ENCODE assay signal across 12 cellular contexts in the genomic region with DNA sequence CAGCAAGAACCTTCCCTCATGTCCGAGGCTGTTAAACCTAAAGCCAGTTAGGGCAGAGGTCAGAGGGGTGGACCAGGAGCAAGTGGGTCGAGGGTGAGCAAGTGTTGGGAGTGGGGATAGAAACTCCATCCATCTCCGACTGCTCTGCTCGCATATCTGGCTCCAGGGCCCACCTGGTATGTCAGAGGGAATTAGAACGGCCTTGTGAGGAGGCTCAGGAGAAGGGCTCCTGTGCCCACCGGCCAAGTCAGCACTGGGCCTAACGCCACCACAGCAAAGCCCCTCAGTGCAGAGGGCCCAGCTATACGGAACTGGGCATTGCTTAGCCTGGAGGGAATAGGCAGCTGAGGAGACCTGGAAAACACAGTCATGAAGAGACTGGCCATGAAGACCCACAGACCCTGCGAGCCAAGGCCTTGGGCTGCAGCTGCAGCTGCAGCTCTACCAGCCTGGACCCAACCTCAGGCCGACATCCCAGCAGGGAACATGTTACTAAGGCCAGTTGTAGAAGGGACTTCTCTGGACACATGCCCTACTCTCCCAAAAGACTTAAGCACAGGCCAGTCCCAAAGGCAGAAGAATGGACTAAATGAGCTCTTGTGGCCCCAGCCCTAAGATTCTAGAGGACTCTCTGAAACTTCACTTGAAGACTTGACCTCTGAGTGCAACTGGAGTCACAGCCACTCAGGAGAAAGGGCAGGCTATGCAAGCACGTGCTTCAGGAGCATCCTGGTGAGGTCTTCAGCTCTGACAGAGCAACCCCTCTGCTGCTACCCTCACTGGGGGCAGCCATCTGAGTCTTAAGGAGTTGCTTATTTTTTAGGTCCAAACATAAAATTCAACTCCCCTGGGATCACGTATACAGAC. TPM values are rescaled to one million over a fixed set of nuclear protein-coding genes. Genes with fewer than 3 reads are reported as not detected.
DNase-seq lines count a peak whose midpoint lies in the region; ATAC-seq, FAIRE-seq and TF ChIP-seq lines count a peak whose summit lies in the region.
"Had no signal": no experiment of that assay in that cellular context is flagged by ENCODE, and none has a peak within 500 bp of the region (broad histone marks: within the 10 kb centered on the region; RNA-seq: fewer than 3 reads in every experiment).

No MANE protein-coding gene starts in this region.

- POLR2A ChIA-PET in activated CD4-positive, alpha-beta memory T cell treated with anti-CD3 and anti-CD28 coated beads for 36 hours (lab: Charles Lee), result interaction anchor here (0.7 to 12.9 kb wide), 27 partner anchors 9 to 709 kb away, joined by 3 to 268 read pairs (median 7); partner anchors contain the start of gene DAD1

- peaks cover 45% of the 10 kb centered on the region for H3K36me3 Mint-ChIP-seq in activated CD4-positive, alpha-beta memory T cell treated with anti-CD3 and anti-CD28 coated beads for 36 hours

- FAIRE-seq in RCC 7860 (lab: Jason Lieb, UNC), result no peak
- FAIRE-seq: kidney had no signal

- peak; percentile 64 for DNase-seq in stimulated activated CD4-positive, alpha-beta T cell treated with anti-CD3 and anti-CD28 coated beads, Interleukin-1b, Interleukin-23, amount 100 ng/mL, for 48 hours
- DNase-seq in stimulated activated CD4-positive, alpha-beta T cell treated with anti-CD3 and anti-CD28 coated beads, Interleukin-12 subunit alpha, Interleukin-12 subunit beta, amount 100 ng/mL, for 4 hours, result no peak
- peak; percentile 31 for DNase-seq in activated CD4-positive, alpha-beta memory T cell treated with anti-CD3 and anti-CD28 coated beads for 36 hours
- DNase-seq in islet precursor cell (peak; percentile 43), RCC 7860 (ENCODE audit: low spot score) (no peak), omental fat pad (ENCODE audit: low spot score) (no peak), NCI-H2081 treated with DMSO at 0.1 percent for 48 hours (lab: John Stamatoyannopoulos, UW) (no peak), MV-4-11 (lab: John Stamatoyannopoulos, UW) (no peak)
- DNase-seq: AML-193, cerebellar nuclear complex, NCI-H1092 treated with DMSO at 0.1 percent for 48 hours had no signal

- intact Hi-C loops in activated CD4-positive, alpha-beta memory T cell treated with anti-CD3 and anti-CD28 coated beads for 36 hours (cut with micrococcal nuclease), result loop anchor here (5.0 to 10.0 kb wide), 8 partner anchors 238 to 1288 kb away; partner anchors contain the start of genes CHD8 and HNRNPC

- TF ChIP-seq CTCF in omental fat pad (IDR thresholded peaks at IDR 0.05), result no peak

- CTCF ChIA-PET in activated CD4-positive, alpha-beta memory T cell treated with anti-CD3 and anti-CD28 coated beads for 36 hours (lab: Charles Lee), result interaction anchor here (0.6 to 6.0 kb wide), 21 partner anchors 9 to 806 kb away, joined by 3 to 273 read pairs (median 9); partner anchors contain the start of gene DAD1

- peaks cover 4% of the 10 kb centered on the region for H3K27me3 Mint-ChIP-seq in activated CD4-positive, alpha-beta memory T cell treated with anti-CD3 and anti-CD28 coated beads for 36 hours

- H3K4me1 Mint-ChIP-seq in activated CD4-positive, alpha-beta memory T cell treated with anti-CD3 and anti-CD28 coated beads for 36 hours (ENCODE audit: low read depth), result peaks cover 87% of the 10 kb centered on the region

- peak overlapping the region; percentile 78 for H3K4me3 Mint-ChIP-seq in activated CD4-positive, alpha-beta memory T cell treated with anti-CD3 and anti-CD28 coated beads for 36 hours

- H3K9me3 Mint-ChIP-seq in activated CD4-positive, alpha-beta memory T cell treated with anti-CD3 and anti-CD28 coated beads for 36 hours, result peaks cover 3% of the 10 kb centered on the region

- no peak for ATAC-seq in omental fat pad (ENCODE audit: low FRiP score)

- H3K27ac Mint-ChIP-seq in activated CD4-positive, alpha-beta memory T cell treated with anti-CD3 and anti-CD28 coated beads for 36 hours, result peak overlapping the region; percentile 99

RNA-seq across cellular contexts. Expression of gene DAD1, which starts 34.1 kb away (rescaled TPM):
- total RNA-seq in activated CD4-positive, alpha-beta memory T cell treated with anti-CD3 and anti-CD28 coated beads for 36 hours, result 100 to 1,000 TPM; 292 to 305 TPM
- 100 to 1,000 TPM; 156 to 272 (median 244) TPM for total RNA-seq in omental fat pad

RNA-seq across cellular contexts. Expression of gene ABHD4, which starts 43.2 kb away (rescaled TPM):
- 10 to 100 TPM; 10.0 to 13.6 TPM for total RNA-seq in activated CD4-positive, alpha-beta memory T cell treated with anti-CD3 and anti-CD28 coated beads for 36 hours
- total RNA-seq in omental fat pad, result 10 to 100 TPM; 14.9 to 33.5 (median 21.1) TPM

Comparison
In these comparisons a context has a peak if more than half of its experiments do, and no peak if none do; other contexts are left out.
1. DNase-seq: peak in stimulated activated CD4-positive, alpha-beta T cell treated with anti-CD3 and anti-CD28 coated beads, Interleukin-1b, Interleukin-23, amount 100 ng/mL, for 48 hours (single experiment), activated CD4-positive, alpha-beta memory T cell treated with anti-CD3 and anti-CD28 coated beads for 36 hours (single experiment) and islet precursor cell (single experiment); none in stimulated activated CD4-positive, alpha-beta T cell treated with anti-CD3 and anti-CD28 coated beads, Interleukin-12 subunit alpha, Interleukin-12 subunit beta, amount 100 ng/mL, for 4 hours (single experiment), RCC 7860 (single experiment), omental fat pad (single experiment), NCI-H2081 treated with DMSO at 0.1 percent for 48 hours (single experiment) and MV-4-11 (single experiment).